Comparison of ENCODE assay signal across 15 cellular contexts in the genomic region with DNA sequence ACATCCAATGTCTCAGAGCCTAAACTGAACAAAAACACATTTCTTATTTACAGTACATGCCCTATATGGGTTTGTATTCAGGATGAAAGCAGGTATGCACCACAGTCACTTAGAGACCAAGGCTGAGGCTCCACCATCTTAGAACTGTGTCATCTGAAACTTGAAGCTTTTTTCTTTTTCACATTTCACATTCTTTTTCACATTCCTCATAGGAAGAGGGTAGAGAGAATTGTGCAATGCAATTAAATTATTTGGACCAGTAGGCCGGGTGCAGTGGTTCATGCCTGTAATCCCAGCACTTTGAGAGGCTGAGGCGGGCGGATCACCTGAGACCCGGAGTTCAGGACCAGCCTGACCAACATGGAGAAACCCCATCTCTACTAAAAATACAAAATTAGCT.
DNase-seq lines count a peak whose midpoint lies in the region; TF ChIP-seq lines count a peak whose summit lies in the region.
"Had no signal": no experiment of that assay in that cellular context is flagged by ENCODE, and none has a peak within 500 bp of the region (broad histone marks: within the 10 kb centered on the region; RNA-seq: fewer than 3 reads in every experiment).

No MANE protein-coding gene starts in this region.

- H3K4ac ChIP-seq in neuronal stem cell (ENCODE audit: low read length) = no peak overlapping the region

- no peaks in the 10 kb centered on the region for H3K79me2 ChIP-seq in hepatocyte

- no peak overlapping the region for H2BK12ac ChIP-seq in neuronal stem cell (ENCODE audit: low read length)

- H3K9me2 ChIP-seq in hepatocyte (replicated peaks; ENCODE audit: insufficient read depth) = no peaks in the 10 kb centered on the region

- H2BK120ac ChIP-seq in neuronal stem cell (ENCODE audit: low read depth, low read length) = no peak overlapping the region

- no peak overlapping the region for H2AFZ ChIP-seq in hepatocyte
- no peak overlapping the region for H2AFZ ChIP-seq in neuronal stem cell (ENCODE audit: low read length)

- H3K27ac ChIP-seq in hepatocyte (no peak overlapping the region), neuronal stem cell (replicated peaks; ENCODE audit: low read length) (no peak overlapping the region)
- H3K27ac ChIP-seq: BLaER1 had no signal

- H3K27me3 ChIP-seq in adipocyte (replicated peaks; ENCODE audit: control insufficient read depth, insufficient read depth, low read length) (no peaks in the 10 kb centered on the region), hepatocyte (no peaks in the 10 kb centered on the region), neuronal stem cell (ENCODE audit: control insufficient read depth in 3 of 3, insufficient read depth in 3 of 3, low read depth in 1 of 3, low read length in 3 of 3) (no peaks in the 10 kb centered on the region)
- H3K27me3 ChIP-seq: BLaER1 had no signal

- peak overlapping the region; percentile 13 for H3K9ac ChIP-seq in adipocyte (ENCODE audit: low read length)
- H3K9ac ChIP-seq in neuronal stem cell (ENCODE audit: low read depth, low read length, poor library complexity) = no peak overlapping the region
- H3K9ac ChIP-seq: BLaER1 had no signal

- no peak overlapping the region for H3K23ac ChIP-seq in neuronal stem cell (ENCODE audit: low read depth, low read length, poor library complexity)

- no peak overlapping the region for H2BK5ac ChIP-seq in neuronal stem cell (ENCODE audit: low read length)

- no peak overlapping the region for H3K14ac ChIP-seq in neuronal stem cell (ENCODE audit: low read length)

- H4K8ac ChIP-seq in neuronal stem cell (ENCODE audit: low read depth, low read length) = no peak overlapping the region

- H3K4me3 ChIP-seq in adipocyte (ENCODE audit: low read length) = no peak overlapping the region
- no peak overlapping the region for H3K4me3 ChIP-seq in fibroblast of the aortic adventitia (ENCODE audit: low read depth, low read length)
- H3K4me3 ChIP-seq in hepatocyte = no peak overlapping the region
- no peak overlapping the region for H3K4me3 ChIP-seq in neuronal stem cell (ENCODE audit: low read length in 2 of 2)
- H3K4me3 ChIP-seq: BLaER1 had no signal

- H3K36me3 ChIP-seq in adipocyte (ENCODE audit: control insufficient read depth, insufficient read depth, low read length, severe bottlenecking) (no peaks in the 10 kb centered on the region), hepatocyte (replicated peaks; ENCODE audit: insufficient read depth, low read depth) (no peaks in the 10 kb centered on the region), neuronal stem cell (replicated peaks in 1 of 2; ENCODE audit: control insufficient read depth in 2 of 2, insufficient read depth in 2 of 2, low read length in 2 of 2) (no peaks in the 10 kb centered on the region)
- H3K36me3 ChIP-seq: BLaER1 had no signal

- H3K4me1 ChIP-seq in adipocyte (ENCODE audit: control insufficient read depth, insufficient read depth, low read length) (peaks cover 19% of the 10 kb centered on the region), hepatocyte (ENCODE audit: insufficient read depth) (no peaks in the 10 kb centered on the region), neuronal stem cell (ENCODE audit: control insufficient read depth in 2 of 2, insufficient read depth in 1 of 2, low read depth in 1 of 2, low read length in 2 of 2) (peaks cover 0 to 1% of the 10 kb centered on the region in 2 donors)
- H3K4me1 ChIP-seq: BLaER1 had no signal

- no peak overlapping the region for H3K18ac ChIP-seq in neuronal stem cell (ENCODE audit: low read length)

- no peaks in the 10 kb centered on the region for H3K9me3 ChIP-seq in adipocyte (ENCODE audit: control insufficient read depth, low read length)
- H3K9me3 ChIP-seq in hepatocyte (ENCODE audit: low read depth) = no peaks in the 10 kb centered on the region
- no peaks in the 10 kb centered on the region for H3K9me3 ChIP-seq in neuronal stem cell (replicated peaks in 1 of 2; ENCODE audit: control insufficient read depth in 2 of 2, insufficient read depth in 1 of 2, low read depth in 1 of 2, low read length in 2 of 2)
- H3K9me3 ChIP-seq: BLaER1 had no signal

- WGBS in hepatocyte (ENCODE audit: low lambda C conversion rate, missing lambda C conversion rate) = 90% methylated on average over 4 of the region's 4 CpGs
- WGBS in neuronal stem cell (ENCODE audit: extremely low coverage in 2 of 2, insufficient read length in 2 of 2, insufficient replicate concordance in 1 of 2), 2 donors = no CpG with 5 or more reads among the region's 4 CpGs

- DNase-seq in AG08396 (ENCODE audit: low spot score) (peak; percentile 12), GM04503 (ENCODE audit: low read depth) (peak; percentile 26), adipocyte (ENCODE audit: low read depth) (peak; percentile 78), fibroblast of the aortic adventitia (ENCODE audit: low read depth) (peak; percentile 19), hepatocyte (ENCODE audit: low spot score) (no peak), DMS153 treated with DMSO at 0.1 percent for 48 hours (lab: John Stamatoyannopoulos, UW; ENCODE audit: unreplicated experiment) (no peak), neuronal stem cell (ENCODE audit: low spot score) (no peak)
- DNase-seq in stimulated activated CD4-positive, alpha-beta T cell treated with anti-CD3 and anti-CD28 coated beads, Interleukin-2, amount 100 ng/mL, for 24 hours = no peak
- DNase-seq: CD8-positive, alpha-beta memory T cell; NCI-H1105 treated with DMSO at 0.1 percent for 48 hours; NCI-H187 treated with DMSO at 0.1 percent for 48 hours; NCI-H446; NCI-H748 treated with DMSO at 0.1 percent for 48 hours; SHP77 treated with DMSO at 0.1 percent for 48 hours had no signal

- H3K4me2 ChIP-seq in hepatocyte (no peak overlapping the region), neuronal stem cell (ENCODE audit: insufficient read depth, low read length, poor library complexity, severe bottlenecking) (no peak overlapping the region)
- H3K4me2 ChIP-seq: BLaER1 had no signal

- no peak overlapping the region for H4K91ac ChIP-seq in neuronal stem cell (ENCODE audit: low read depth, low read length, poor library complexity)

- H2BK15ac ChIP-seq in neuronal stem cell (ENCODE audit: low read length) = no peak overlapping the region

- H3K79me1 ChIP-seq in neuronal stem cell (ENCODE audit: low read depth, low read length) = no peaks in the 10 kb centered on the region

- no peak overlapping the region for H2AK5ac ChIP-seq in neuronal stem cell (ENCODE audit: low read depth, low read length)

- no peaks in the 10 kb centered on the region for H4K20me1 ChIP-seq in hepatocyte (ENCODE audit: insufficient read depth, poor library complexity, severe bottlenecking)
- H4K20me1 ChIP-seq: BLaER1 had no signal

- TF ChIP-seq CTCF in fibroblast of the aortic adventitia (IDR thresholded peaks at IDR 0.05; ENCODE audit: insufficient read depth, low read length) = no peak
- no peak for TF ChIP-seq CTCF in hepatocyte (IDR thresholded peaks at IDR 0.05; ENCODE audit: poor library complexity)

Comparison
In these comparisons a context has a peak if more than half of its experiments do, and no peak if none do; other contexts are left out.
1. DNase-seq: peak in AG08396 (single experiment), GM04503 (single experiment), adipocyte (single experiment) and fibroblast of the aortic adventitia (single experiment); none in hepatocyte (single experiment), DMS153 treated with DMSO at 0.1 percent for 48 hours (single experiment), neuronal stem cell (single experiment) and stimulated activated CD4-positive, alpha-beta T cell treated with anti-CD3 and anti-CD28 coated beads, Interleukin-2, amount 100 ng/mL, for 24 hours (0 of 2).